In genomic region chr14:74785056-74785613, GRCh38 we compare ENCODE assay signal across 24 cellular contexts. TPM values are rescaled to one million over a fixed set of nuclear protein-coding genes. Genes with fewer than 3 reads are reported as not detected.
DNase-seq lines count a peak whose midpoint lies in the region; ATAC-seq, FAIRE-seq and TF ChIP-seq lines count a peak whose summit lies in the region.
"Had no signal": no experiment of that assay in that cellular context is flagged by ENCODE, and none has a peak within 500 bp of the region (broad histone marks: within the 10 kb centered on the region; RNA-seq: fewer than 3 reads in every experiment).

No MANE protein-coding gene starts in this region.

- peaks cover 43% of the 10 kb centered on the region for H4K20me1 ChIP-seq in astrocyte (ENCODE audit: insufficient read depth, low read length)

- 21 to 26% methylated on average over 1 of the region's 1 CpG for WGBS in heart right ventricle, 2 donors

- no peak overlapping the region for H3K4me2 ChIP-seq in astrocyte (ENCODE audit: low read length)

- DNase-seq in heart right ventricle, result no peak
- DNase-seq in Right ventricle myocardium superior, result no peak
- no peak for DNase-seq in astrocyte (ENCODE audit: low read depth)
- DNase-seq in RCC 7860 (ENCODE audit: low spot score), result no peak
- DNase-seq: activated effector memory CD4-positive, alpha-beta T cell treated with Interleukin-2 at 50 U/mL for 16 hours; COR-L47; DND-41; effector CD8-positive, alpha-beta T cell; HFFc6; KBM-7; kidney; NCI-H187; NCI-H2227 treated with DMSO at 0.1 percent for 48 hours; NCI-H748 treated with DMSO at 0.1 percent for 48 hours; spleen; stimulated activated CD4-positive, alpha-beta T cell treated with anti-CD3 and anti-CD28 coated beads, Interleukin-4, amount 100 ng/mL, for 4 hours had no signal

- H3K4me3 ChIP-seq in heart right ventricle, result no peak overlapping the region
- H3K4me3 ChIP-seq in HEK293 (ENCODE audit: low read depth, low read length), result no peak overlapping the region
- H3K4me3 ChIP-seq in astrocyte (ENCODE audit: insufficient read depth, low read depth, low read length), result no peak overlapping the region
- H3K4me3 ChIP-seq in skeletal muscle tissue (ENCODE audit: low read length in 3 of 3), result no peak overlapping the region
- H3K4me3 ChIP-seq: esophagus muscularis mucosa, spleen, tibial nerve had no signal

- H3K27me3 ChIP-seq in heart right ventricle (no peaks in the 10 kb centered on the region), astrocyte (ENCODE audit: insufficient read depth, low read length) (no peaks in the 10 kb centered on the region), skeletal muscle tissue (ENCODE audit: control insufficient read depth in 3 of 3, insufficient read depth in 3 of 3, low read length in 3 of 3) (no peaks in the 10 kb centered on the region)
- H3K27me3 ChIP-seq: esophagus muscularis mucosa, spleen, tibial nerve had no signal

- no peak overlapping the region for H3K4me3 Mint-ChIP-seq in astrocyte (ENCODE audit: unreplicated experiment)
- H3K4me3 Mint-ChIP-seq: HFFc6; stimulated activated naive CD8-positive, alpha-beta T cell treated with anti-CD3 and anti-CD28 coated beads, Interleukin-15, Interleukin-2, amounts not matched to agents 100 ng/mL and 50 ng/mL, for 24 hours had no signal

- H3K27ac Mint-ChIP-seq in astrocyte (ENCODE audit: unreplicated experiment), result peak overlapping the region; percentile 29

- intact Hi-C loops in heart right ventricle (cut with DNase I), result no loop called here
- intact Hi-C loops in Right ventricle myocardium superior (cut with DNase I), result no loop called here

- peaks cover 9% of the 10 kb centered on the region for H3K4me1 Mint-ChIP-seq in astrocyte (ENCODE audit: low read depth, unreplicated experiment)

- H3K27me3 Mint-ChIP-seq in astrocyte (ENCODE audit: low read depth, unreplicated experiment), result no peaks in the 10 kb centered on the region
- H3K27me3 Mint-ChIP-seq: stimulated activated naive CD8-positive, alpha-beta T cell treated with anti-CD3 and anti-CD28 coated beads, Interleukin-15, Interleukin-2, amounts not matched to agents 100 ng/mL and 50 ng/mL, for 24 hours had no signal

- H2AFZ ChIP-seq in astrocyte (ENCODE audit: low read depth, low read length), result no peak overlapping the region

- peaks cover 0 to 91% (median 19%) of the 10 kb centered on the region in 9 donors for H3K36me3 ChIP-seq in heart right ventricle
- peaks cover 76 to 78% of the 10 kb centered on the region in 2 experiments for H3K36me3 ChIP-seq in HEK293 (ENCODE audit: control insufficient read depth in 2 of 2, insufficient read depth in 1 of 2, low read length in 2 of 2)
- H3K36me3 ChIP-seq in astrocyte (ENCODE audit: insufficient read depth, low read length), result peaks cover 42% of the 10 kb centered on the region
- peaks cover 15 to 39% (median 31%) of the 10 kb centered on the region in 3 donors for H3K36me3 ChIP-seq in skeletal muscle tissue (ENCODE audit: control insufficient read depth in 3 of 3, insufficient read depth in 3 of 3, low read length in 3 of 3)

- peaks cover 40% of the 10 kb centered on the region for H3K79me2 ChIP-seq in astrocyte (ENCODE audit: insufficient read depth, low read length)

- TF ChIP-seq CTCF in heart right ventricle (IDR thresholded peaks at IDR 0.05) (no peak), HEK293 (tag by site-specific recombination; IDR thresholded peaks at IDR 0.05) (no peak), astrocyte (IDR thresholded peaks at IDR 0.05; ENCODE audit: insufficient read depth, low read depth, low read length) (no peak)

- H3K9me3 ChIP-seq in heart right ventricle, result no peaks in the 10 kb centered on the region
- no peaks in the 10 kb centered on the region for H3K9me3 ChIP-seq in HEK293 (ENCODE audit: control insufficient read depth, insufficient read depth, low read depth, low read length)
- no peaks in the 10 kb centered on the region for H3K9me3 ChIP-seq in astrocyte (ENCODE audit: insufficient read depth, low read depth, low read length)
- no peaks in the 10 kb centered on the region for H3K9me3 ChIP-seq in skeletal muscle tissue (ENCODE audit: control insufficient read depth in 3 of 3, low read length in 3 of 3)
- H3K9me3 ChIP-seq: esophagus muscularis mucosa, spleen, tibial nerve had no signal

- CTCF ChIA-PET in HEK293 (lab: Yijun Ruan, JAX), result interaction anchor here (0.6 to 1.6 kb wide), 4 partner anchors 11 to 174 kb away, joined by 4 to 7 read pairs (median 4); no protein-coding TSS in a partner anchor

- peaks cover 13% of the 10 kb centered on the region for H3K36me3 Mint-ChIP-seq in astrocyte (ENCODE audit: low read depth, unreplicated experiment)

- H3K9me3 Mint-ChIP-seq in astrocyte (ENCODE audit: unreplicated experiment), result no peaks in the 10 kb centered on the region
- H3K9me3 Mint-ChIP-seq: HFFc6; stimulated activated naive CD8-positive, alpha-beta T cell treated with anti-CD3 and anti-CD28 coated beads, Interleukin-15, Interleukin-2, amounts not matched to agents 100 ng/mL and 50 ng/mL, for 24 hours had no signal

- H3K9ac ChIP-seq in astrocyte (ENCODE audit: low read length) (no peak overlapping the region), skeletal muscle tissue (ENCODE audit: low read depth in 1 of 3, low read length in 3 of 3) (no peak overlapping the region)

- POLR2A ChIA-PET in HEK293 (lab: Yijun Ruan, JAX), result interaction anchor here (1.4 kb wide), 1 partner anchor 22 kb away, joined by 6 read pairs; the partner anchor contains the start of gene YLPM1

- H3K4me1 ChIP-seq in heart right ventricle, result peaks cover 0 to 28% (median 11%) of the 10 kb centered on the region in 9 donors
- peaks cover 7% of the 10 kb centered on the region; the same call in 1 of the 2 replicates for H3K4me1 ChIP-seq in HEK293 (ENCODE audit: control insufficient read depth, insufficient read depth, low read length)
- H3K4me1 ChIP-seq in astrocyte (ENCODE audit: insufficient read depth, low read length), result no peaks in the 10 kb centered on the region
- no peaks in the 10 kb centered on the region for H3K4me1 ChIP-seq in skeletal muscle tissue (ENCODE audit: control insufficient read depth in 3 of 3, insufficient read depth in 3 of 3, low read length in 3 of 3)

- ATAC-seq in heart right ventricle, result peak in 2 of 8 donors; percentile 50 to 55
- ATAC-seq in Right ventricle myocardium superior (ENCODE audit: poor library complexity), result no peak
- no peak for ATAC-seq in HG03442 (IDR thresholded peaks at IDR 0.05; ENCODE audit: unreplicated experiment)

- H3K27ac ChIP-seq in heart right ventricle (peak overlapping the region in 7 of 10 donors; percentile 22 to 81 (median 70)), HEK293 (ENCODE audit: extremely low read depth, low read depth, low read length) (peak overlapping the region; percentile 11; the same call in 1 of the 2 replicates), astrocyte (ENCODE audit: low read depth, low read length) (no peak overlapping the region), skeletal muscle tissue (ENCODE audit: low read depth, low read length) (peak overlapping the region; percentile 57)
- H3K27ac ChIP-seq: esophagus muscularis mucosa, spleen, tibial nerve had no signal

- no peak for FAIRE-seq in astrocyte (lab: Jason Lieb, UNC)
- FAIRE-seq in RCC 7860 (lab: Jason Lieb, UNC), result no peak
- FAIRE-seq: frontal cortex, GM12891, kidney had no signal

TF ChIP-seq in HEK293, 187 proteins besides CTCF, POLR2A, EP300 and RAD21 (continues in another document):
- TF ChIP-seq GLIS1 (tag by site-specific recombination; IDR thresholded peaks at IDR 0.05), result 0 out of 2 replicates have a peak, but pooled peaks have one; percentile 41
- TF ChIP-seq ZNF366 (tag by site-specific recombination; conservative IDR thresholded peaks at IDR 0.05), result peak; percentile 24; the same call in 1 of the 2 replicates
- TF ChIP-seq INSM2 (tag by site-specific recombination; IDR thresholded peaks at IDR 0.05), result peak; percentile 69; the same call in 1 of the 2 replicates
- TF ChIP-seq PRDM6 (tag by site-specific recombination; IDR thresholded peaks at IDR 0.05), result peak; percentile 34; the same call in 1 of the 2 replicates
- TF ChIP-seq FEZF1 (tag by site-specific recombination; IDR thresholded peaks at IDR 0.05), result peak; percentile 15; the same call in 1 of the 2 replicates
- no peak for TF ChIP-seq ZNF169 (tag by site-specific recombination; IDR thresholded peaks at IDR 0.05)
- TF ChIP-seq ZNF792 (tag by site-specific recombination; IDR thresholded peaks at IDR 0.05), result no peak
- peak; percentile 63 for TF ChIP-seq ZNF629 (tag by site-specific recombination; IDR thresholded peaks at IDR 0.05)
- no peak for TF ChIP-seq ZNF2 (tag by site-specific recombination; IDR thresholded peaks at IDR 0.05)
- TF ChIP-seq ZNF157 (tag by site-specific recombination; IDR thresholded peaks at IDR 0.05), result no peak
- peak; percentile 24; the same call in 1 of the 2 replicates for TF ChIP-seq ZBTB17 (tag by site-specific recombination; IDR thresholded peaks at IDR 0.05)

RNA-seq across cellular contexts. Expression of gene YLPM1, which starts 22.0 kb away (rescaled TPM):
- total RNA-seq in heart right ventricle (10 to 100 TPM; 25.2 to 45.9 (median 37.9) TPM), Right ventricle myocardium superior (26.6 TPM), astrocyte (49.5 and 49.7 TPM in 2 replicates), skeletal muscle tissue (49.6 TPM)
- 10 to 100 TPM in 1 of 2 donors, 1 to 10 TPM in 1; 8.4 to 20.8 TPM for polyA plus RNA-seq in heart right ventricle
